ENCODE assay signal across 21 cellular contexts in genomic region chr22:44299124-44299523, GRCh38. TPM values are rescaled to one million over a fixed set of nuclear protein-coding genes. Genes with fewer than 3 reads are reported as not detected.
"Had no signal": no experiment of that assay in that cellular context is flagged by ENCODE, and none has a peak within 500 bp of the region (broad histone marks: within the 10 kb centered on the region; RNA-seq: fewer than 3 reads in every experiment).

No MANE protein-coding gene starts in this region.

- H2AFZ ChIP-seq: hepatocyte had no signal

- H3K79me2 ChIP-seq: hepatocyte had no signal

- H3K4me2 ChIP-seq: hepatocyte, smooth muscle cell had no signal

- H3K27ac ChIP-seq: colonic mucosa, foreskin keratinocyte, hepatocyte, pancreas, tibial artery, upper lobe of left lung had no signal

- H3K36me3 ChIP-seq: colonic mucosa, pancreas, tibial artery, upper lobe of left lung had no signal

- DNase-seq: colonic mucosa; dermis blood vessel endothelial cell; erythroblast; foreskin keratinocyte; head of caudate nucleus; kidney; left cardiac atrium; left ventricle myocardium superior; mesenchymal stem cell; naive B cell; occipital lobe; stimulated activated CD4-positive, alpha-beta T cell treated with anti-CD3 and anti-CD28 coated beads, Interleukin-2, amount 100 ng/mL, for 48 hours; tibial artery had no signal

- H3K9me3 ChIP-seq: colonic mucosa, pancreas had no signal

- H3K4me3 Mint-ChIP-seq: naive B cell; nephron; stimulated activated naive CD8-positive, alpha-beta T cell treated with anti-CD3 and anti-CD28 coated beads, Interleukin-15, Interleukin-2, amounts not matched to agents 100 ng/mL and 50 ng/mL, for 24 hours had no signal

- ATAC-seq: foreskin keratinocyte, left cardiac atrium, left ventricle myocardium superior, pancreas had no signal

- H3K27ac Mint-ChIP-seq: progenitor cell of endocrine pancreas; stimulated activated naive CD8-positive, alpha-beta T cell treated with anti-CD3 and anti-CD28 coated beads, Interleukin-15, Interleukin-2, amounts not matched to agents 100 ng/mL and 50 ng/mL, for 24 hours had no signal

- H3K4me3 ChIP-seq: colonic mucosa, hepatocyte, lung, pancreas, smooth muscle cell, tibial artery, upper lobe of left lung had no signal

- FAIRE-seq: kidney, pancreas had no signal

- H3K4me1 ChIP-seq: colonic mucosa, foreskin keratinocyte, pancreas, tibial artery, upper lobe of left lung had no signal

- H3K27me3 ChIP-seq: colonic mucosa, hepatocyte, pancreas, upper lobe of left lung had no signal

RNA-seq across cellular contexts. Expression of gene SHISAL1, which starts 13.6 kb away (rescaled TPM):
- total RNA-seq: dermis blood vessel endothelial cell, foreskin keratinocyte had no signal
